28 cellular contexts compared by ENCODE assay signal in the genomic region with DNA sequence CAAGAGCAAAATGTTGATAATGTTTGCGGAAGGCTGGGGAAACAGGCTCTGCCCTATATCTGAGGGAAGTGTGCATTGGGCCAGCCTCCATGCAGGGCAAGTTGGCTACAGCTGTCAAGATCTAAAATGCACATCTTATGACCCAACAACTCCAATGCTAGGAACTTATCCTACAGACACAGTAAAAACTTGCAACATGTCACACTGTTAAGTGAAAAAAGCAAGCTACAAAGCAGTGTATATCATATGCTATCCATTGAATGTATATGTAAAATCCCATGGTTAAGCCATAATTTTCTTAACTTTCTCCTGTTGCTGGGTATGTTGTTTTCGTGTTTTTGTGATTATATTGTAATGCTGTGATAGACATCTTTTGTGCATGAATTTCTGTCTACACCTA.
"Had no signal": no experiment of that assay in that cellular context is flagged by ENCODE, and none has a peak within 500 bp of the region (broad histone marks: within the 10 kb centered on the region; RNA-seq: fewer than 3 reads in every experiment).

No MANE protein-coding gene starts in this region.

- DNase-seq: stimulated activated CD4-positive, alpha-beta T cell treated with anti-CD3 and anti-CD28 coated beads, Interleukin-2, amount 100 ng/mL, for 24 hours; stimulated activated CD4-positive, alpha-beta T cell treated with anti-CD3 and anti-CD28 coated beads, Interleukin-2, amount 100 ng/mL, for 48 hours; stimulated activated CD4-positive, alpha-beta T cell treated with anti-CD3 and anti-CD28 coated beads, Interleukin-4, amount 100 ng/mL, for 1 hour; stimulated activated CD4-positive, alpha-beta T cell treated with anti-CD3 and anti-CD28 coated beads, Interleukin-4, amount 100 ng/mL, for 24 hours; stimulated activated CD4-positive, alpha-beta T cell treated with anti-CD3 and anti-CD28 coated beads, Interleukin-4, amount 100 ng/mL, for 4 hours; stimulated activated CD8-positive, alpha-beta memory T cell treated with anti-CD3 and anti-CD28 coated beads, Interleukin-4, amount 100 ng/mL, for 48 hours; stimulated activated naive B cell treated with anti-CD40 and anti-IgM and Interleukin-4, amounts not matched to agents 10 μg/mL and 1 μg/mL and 100 μg/mL, for 72 hours; stimulated activated naive CD4-positive, alpha-beta T cell; stimulated activated naive CD4-positive, alpha-beta T cell treated with Interleukin-2 at 50 U/mL for 16 hours; stimulated activated naive CD8-positive, alpha-beta T cell treated with anti-CD3 and anti-CD28 coated beads, Interleukin-15, amount 100 ng/mL, for 72 hours; stimulated activated naive CD8-positive, alpha-beta T cell treated with anti-CD3 and anti-CD28 coated beads, Interleukin-15, Interleukin-2, amounts not matched to agents 100 U/mL and 50 U/mL, for 24 hours; substantia nigra; testis; thyroid gland; transverse colon; trophoblast cell; upper lobe of left lung; upper lobe of right lung; uterus had no signal

- H3K4me1 ChIP-seq: suprapubic skin, testis, thyroid gland, tibial artery, tibial nerve, transverse colon, upper lobe of left lung, upper lobe of right lung, uterus, vagina had no signal

- H3K27ac ChIP-seq: suprapubic skin, testis, thoracic aorta, thyroid gland, tibial artery, tibial nerve, transverse colon, upper lobe of left lung, upper lobe of right lung, uterus, vagina had no signal

- ATAC-seq: stimulated activated effector memory CD8-positive, alpha-beta T cell treated with anti-CD3 and anti-CD28 coated beads, Interleukin-12 subunit alpha, Interleukin-12 subunit beta, amount 100 ng/mL, for 72 hours; stimulated activated memory B cell treated with anti-CD40 and anti-IgM and Interleukin-4, amounts not matched to agents 10 μg/mL and 1 μg/mL and 100 μg/mL, for 72 hours; stimulated activated naive B cell treated with anti-CD40 and anti-IgM and Interleukin-4, amounts not matched to agents 10 μg/mL and 1 μg/mL and 100 μg/mL, for 72 hours; stimulated activated naive CD8-positive, alpha-beta T cell treated with anti-CD3 and anti-CD28 coated beads, Interleukin-15, amount 100 ng/mL, for 72 hours; stimulated activated naive CD8-positive, alpha-beta T cell treated with anti-CD3 and anti-CD28 coated beads, Interleukin-15, Interleukin-2, amounts not matched to agents 100 U/mL and 50 U/mL, for 24 hours; upper lobe of right lung had no signal

- H3K27me3 Mint-ChIP-seq: stimulated activated memory B cell treated with anti-CD40 and anti-IgM and Interleukin-4, amounts not matched to agents 10 μg/mL and 1 μg/mL and 100 μg/mL, for 72 hours; stimulated activated naive CD8-positive, alpha-beta T cell treated with anti-CD3 and anti-CD28 coated beads, Interleukin-15, amount 100 ng/mL, for 72 hours; stimulated activated naive CD8-positive, alpha-beta T cell treated with anti-CD3 and anti-CD28 coated beads, Interleukin-15, Interleukin-2, amounts not matched to agents 100 ng/mL and 50 ng/mL, for 24 hours; type B pancreatic cell had no signal

- H3K27ac Mint-ChIP-seq: stimulated activated effector memory CD8-positive, alpha-beta T cell treated with anti-CD3 and anti-CD28 coated beads, Interleukin-12 subunit alpha, Interleukin-12 subunit beta, amount 100 ng/mL, for 72 hours; stimulated activated memory B cell treated with anti-CD40 and anti-IgM and Interleukin-4, amounts not matched to agents 10 μg/mL and 1 μg/mL and 100 μg/mL, for 72 hours; stimulated activated naive CD8-positive, alpha-beta T cell treated with anti-CD3 and anti-CD28 coated beads, Interleukin-15, amount 100 ng/mL, for 72 hours; stimulated activated naive CD8-positive, alpha-beta T cell treated with anti-CD3 and anti-CD28 coated beads, Interleukin-15, Interleukin-2, amounts not matched to agents 100 ng/mL and 50 ng/mL, for 24 hours; type B pancreatic cell had no signal

- H3K36me3 Mint-ChIP-seq: stimulated activated effector memory CD8-positive, alpha-beta T cell treated with anti-CD3 and anti-CD28 coated beads, Interleukin-12 subunit alpha, Interleukin-12 subunit beta, amount 100 ng/mL, for 72 hours; stimulated activated memory B cell treated with anti-CD40 and anti-IgM and Interleukin-4, amounts not matched to agents 10 μg/mL and 1 μg/mL and 100 μg/mL, for 72 hours; stimulated activated naive B cell treated with anti-CD40 and anti-IgM and Interleukin-4, amounts not matched to agents 10 μg/mL and 1 μg/mL and 100 μg/mL, for 72 hours; type B pancreatic cell had no signal

- H3K27me3 ChIP-seq: suprapubic skin, testis, thyroid gland, tibial artery, tibial nerve, transverse colon, upper lobe of left lung, upper lobe of right lung, uterus, vagina had no signal

- H3K36me3 ChIP-seq: suprapubic skin, thoracic aorta, thyroid gland, tibial artery, tibial nerve, transverse colon, upper lobe of left lung, upper lobe of right lung, uterus, vagina had no signal

- H3K4me3 Mint-ChIP-seq: stimulated activated effector memory CD8-positive, alpha-beta T cell treated with anti-CD3 and anti-CD28 coated beads, Interleukin-12 subunit alpha, Interleukin-12 subunit beta, amount 100 ng/mL, for 72 hours; stimulated activated memory B cell treated with anti-CD40 and anti-IgM and Interleukin-4, amounts not matched to agents 10 μg/mL and 1 μg/mL and 100 μg/mL, for 72 hours; stimulated activated naive B cell treated with anti-CD40 and anti-IgM and Interleukin-4, amounts not matched to agents 10 μg/mL and 1 μg/mL and 100 μg/mL, for 72 hours; stimulated activated naive CD8-positive, alpha-beta T cell treated with anti-CD3 and anti-CD28 coated beads, Interleukin-15, amount 100 ng/mL, for 72 hours; stimulated activated naive CD8-positive, alpha-beta T cell treated with anti-CD3 and anti-CD28 coated beads, Interleukin-15, Interleukin-2, amounts not matched to agents 100 ng/mL and 50 ng/mL, for 24 hours; type B pancreatic cell had no signal

- H3K4me3 ChIP-seq: suprapubic skin, testis, thoracic aorta, thyroid gland, tibial artery, tibial nerve, transverse colon, upper lobe of left lung, upper lobe of right lung, uterus, vagina had no signal

- H3K9me3 ChIP-seq: suprapubic skin, testis, thoracic aorta, thyroid gland, tibial artery, transverse colon, upper lobe of left lung, upper lobe of right lung, uterus, vagina had no signal

- H3K4me1 Mint-ChIP-seq: stimulated activated effector memory CD8-positive, alpha-beta T cell treated with anti-CD3 and anti-CD28 coated beads, Interleukin-12 subunit alpha, Interleukin-12 subunit beta, amount 100 ng/mL, for 72 hours; stimulated activated memory B cell treated with anti-CD40 and anti-IgM and Interleukin-4, amounts not matched to agents 10 μg/mL and 1 μg/mL and 100 μg/mL, for 72 hours; stimulated activated naive B cell treated with anti-CD40 and anti-IgM and Interleukin-4, amounts not matched to agents 10 μg/mL and 1 μg/mL and 100 μg/mL, for 72 hours; stimulated activated naive CD8-positive, alpha-beta T cell treated with anti-CD3 and anti-CD28 coated beads, Interleukin-15, amount 100 ng/mL, for 72 hours had no signal

- H3K9me3 Mint-ChIP-seq: stimulated activated effector memory CD8-positive, alpha-beta T cell treated with anti-CD3 and anti-CD28 coated beads, Interleukin-12 subunit alpha, Interleukin-12 subunit beta, amount 100 ng/mL, for 72 hours; stimulated activated memory B cell treated with anti-CD40 and anti-IgM and Interleukin-4, amounts not matched to agents 10 μg/mL and 1 μg/mL and 100 μg/mL, for 72 hours; stimulated activated naive B cell treated with anti-CD40 and anti-IgM and Interleukin-4, amounts not matched to agents 10 μg/mL and 1 μg/mL and 100 μg/mL, for 72 hours; stimulated activated naive CD8-positive, alpha-beta T cell treated with anti-CD3 and anti-CD28 coated beads, Interleukin-15, amount 100 ng/mL, for 72 hours; stimulated activated naive CD8-positive, alpha-beta T cell treated with anti-CD3 and anti-CD28 coated beads, Interleukin-15, Interleukin-2, amounts not matched to agents 100 ng/mL and 50 ng/mL, for 24 hours; type B pancreatic cell had no signal
